Comparison of ENCODE assay signal across 1 cellular context in the genomic region with DNA sequence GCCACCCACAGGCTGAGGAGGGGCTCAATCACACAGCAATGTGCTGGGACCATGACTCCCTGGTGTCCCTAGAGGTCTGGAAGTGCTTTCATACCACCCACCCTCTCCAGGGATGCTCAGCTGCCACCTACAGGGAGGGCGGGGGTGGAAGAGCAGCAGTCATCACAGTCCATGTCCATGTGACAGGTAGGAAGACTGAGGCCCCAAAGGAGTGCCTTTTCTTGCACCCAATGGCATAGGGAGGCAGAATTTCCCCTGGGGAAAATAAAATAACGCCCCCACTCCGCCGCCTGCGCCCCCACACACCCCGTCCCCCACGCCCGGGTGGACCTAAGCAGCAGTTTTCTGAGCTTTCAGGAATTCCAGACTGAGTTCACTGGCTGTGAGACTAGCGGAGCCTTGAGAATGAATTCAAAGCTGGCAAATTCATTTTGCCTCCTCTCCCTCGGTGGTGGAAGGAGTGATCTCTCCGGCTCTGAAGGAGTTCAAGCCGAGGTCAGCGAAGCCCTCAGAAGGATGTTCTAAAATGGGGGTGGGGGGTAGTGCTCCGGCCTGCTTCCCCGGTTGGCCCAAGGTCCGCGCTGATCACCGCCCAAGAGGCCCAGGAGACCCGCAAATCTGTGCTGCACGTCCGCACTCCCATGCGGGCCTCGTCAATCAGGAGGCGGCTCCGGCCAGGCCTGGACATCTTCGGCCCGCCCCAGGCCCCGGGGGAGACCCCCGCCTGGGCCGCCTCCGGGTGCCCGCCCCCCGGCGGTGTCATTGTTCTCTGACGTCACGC.
TF ChIP-seq lines count a peak whose summit lies in the region.

No MANE protein-coding gene starts in this region.

TF ChIP-seq in GM12878, 131 proteins besides CTCF, POLR2A, EP300 and RAD21:
- TF ChIP-seq KLF5 (IDR thresholded peaks at IDR 0.05; ENCODE audit: partially characterized antibody) = no peak
- TF ChIP-seq GABPA (IDR thresholded peaks at IDR 0.05; ENCODE audit: low read depth) = no peak
- no peak for TF ChIP-seq JUND (IDR thresholded peaks at IDR 0.05; ENCODE audit: low read depth, low read length)
- TF ChIP-seq YBX1 (IDR thresholded peaks at IDR 0.05) = no peak
- TF ChIP-seq, protein P1, sequence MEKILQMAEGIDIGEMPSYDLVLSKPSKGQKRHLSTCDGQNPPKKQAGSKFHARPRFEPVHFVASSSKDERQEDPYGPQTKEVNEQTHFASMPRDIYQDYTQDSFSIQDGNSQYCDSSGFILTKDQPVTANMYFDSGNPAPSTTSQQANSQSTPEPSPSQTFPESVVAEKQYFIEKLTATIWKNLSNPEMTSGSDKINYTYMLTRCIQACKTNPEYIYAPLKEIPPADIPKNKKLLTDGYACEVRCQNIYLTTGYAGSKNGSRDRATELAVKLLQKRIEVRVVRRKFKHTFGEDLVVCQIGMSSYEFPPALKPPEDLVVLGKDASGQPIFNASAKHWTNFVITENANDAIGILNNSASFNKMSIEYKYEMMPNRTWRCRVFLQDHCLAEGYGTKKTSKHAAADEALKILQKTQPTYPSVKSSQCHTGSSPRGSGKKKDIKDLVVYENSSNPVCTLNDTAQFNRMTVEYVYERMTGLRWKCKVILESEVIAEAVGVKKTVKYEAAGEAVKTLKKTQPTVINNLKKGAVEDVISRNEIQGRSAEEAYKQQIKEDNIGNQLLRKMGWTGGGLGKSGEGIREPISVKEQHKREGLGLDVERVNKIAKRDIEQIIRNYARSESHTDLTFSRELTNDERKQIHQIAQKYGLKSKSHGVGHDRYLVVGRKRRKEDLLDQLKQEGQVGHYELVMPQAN (conservative IDR thresholded peaks at IDR 0.05) = no peak
- TF ChIP-seq SIX5 (IDR thresholded peaks at IDR 0.05; ENCODE audit: low read depth, low read length, severe bottlenecking) = no peak
- no peak for TF ChIP-seq SIN3A (IDR thresholded peaks at IDR 0.05; ENCODE audit: low read depth, low read length)
